In the genomic region with DNA sequence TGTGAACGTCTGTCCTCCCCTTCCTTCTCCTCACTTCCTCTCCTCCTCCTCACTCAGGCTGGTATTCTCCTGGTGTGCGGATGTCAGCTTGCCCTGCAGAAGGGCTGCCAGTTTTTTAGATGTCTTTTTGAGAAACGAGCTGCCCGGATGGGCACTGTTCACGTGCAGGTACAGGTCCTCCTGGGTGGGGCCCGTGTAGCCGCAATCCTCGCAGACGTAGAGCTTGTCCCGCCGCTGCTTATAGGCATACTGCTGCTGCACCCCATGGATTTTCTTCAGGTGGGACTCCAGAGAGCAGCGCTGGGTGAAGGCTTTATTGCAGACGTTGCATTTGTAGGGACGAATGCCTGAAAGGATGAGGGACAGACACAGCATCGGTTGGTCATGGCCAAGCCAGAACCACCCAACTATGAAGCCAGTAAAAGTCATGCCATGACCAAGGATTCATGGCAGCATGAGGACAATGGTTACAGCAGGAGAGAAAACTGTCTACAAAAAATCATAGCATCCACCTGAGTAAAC, we compare ENCODE assay signal across 1 cellular context.
TF ChIP-seq lines count a peak whose summit lies in the region.

No MANE protein-coding gene starts in this region.

TF ChIP-seq in HepG2, 621 proteins besides CTCF, POLR2A, EP300 and RAD21:
- TF ChIP-seq MAFF (IDR thresholded peaks at IDR 0.05; ENCODE audit: low read depth, low read length) (peak; percentile 57), KDM6A (CRISPR knock-in tag; IDR thresholded peaks at IDR 0.05; ENCODE audit: low read depth) (no peak), MAFK (conservative IDR thresholded peaks at IDR 0.05 in 1 of 2, IDR thresholded peaks at IDR 0.05 in 1 of 2; ENCODE audit: low read length in 2 of 2) (peak; percentile 70 to 72), RXRB (CRISPR knock-in tag; IDR thresholded peaks at IDR 0.05; ENCODE audit: borderline replicate concordance) (no peak), GTF3A (CRISPR knock-in tag; conservative IDR thresholded peaks at IDR 0.05) (no peak), SP5 (CRISPR knock-in tag; IDR thresholded peaks at IDR 0.05; ENCODE audit: borderline replicate concordance, low read depth) (no peak)
- TF ChIP-seq, protein P1, sequence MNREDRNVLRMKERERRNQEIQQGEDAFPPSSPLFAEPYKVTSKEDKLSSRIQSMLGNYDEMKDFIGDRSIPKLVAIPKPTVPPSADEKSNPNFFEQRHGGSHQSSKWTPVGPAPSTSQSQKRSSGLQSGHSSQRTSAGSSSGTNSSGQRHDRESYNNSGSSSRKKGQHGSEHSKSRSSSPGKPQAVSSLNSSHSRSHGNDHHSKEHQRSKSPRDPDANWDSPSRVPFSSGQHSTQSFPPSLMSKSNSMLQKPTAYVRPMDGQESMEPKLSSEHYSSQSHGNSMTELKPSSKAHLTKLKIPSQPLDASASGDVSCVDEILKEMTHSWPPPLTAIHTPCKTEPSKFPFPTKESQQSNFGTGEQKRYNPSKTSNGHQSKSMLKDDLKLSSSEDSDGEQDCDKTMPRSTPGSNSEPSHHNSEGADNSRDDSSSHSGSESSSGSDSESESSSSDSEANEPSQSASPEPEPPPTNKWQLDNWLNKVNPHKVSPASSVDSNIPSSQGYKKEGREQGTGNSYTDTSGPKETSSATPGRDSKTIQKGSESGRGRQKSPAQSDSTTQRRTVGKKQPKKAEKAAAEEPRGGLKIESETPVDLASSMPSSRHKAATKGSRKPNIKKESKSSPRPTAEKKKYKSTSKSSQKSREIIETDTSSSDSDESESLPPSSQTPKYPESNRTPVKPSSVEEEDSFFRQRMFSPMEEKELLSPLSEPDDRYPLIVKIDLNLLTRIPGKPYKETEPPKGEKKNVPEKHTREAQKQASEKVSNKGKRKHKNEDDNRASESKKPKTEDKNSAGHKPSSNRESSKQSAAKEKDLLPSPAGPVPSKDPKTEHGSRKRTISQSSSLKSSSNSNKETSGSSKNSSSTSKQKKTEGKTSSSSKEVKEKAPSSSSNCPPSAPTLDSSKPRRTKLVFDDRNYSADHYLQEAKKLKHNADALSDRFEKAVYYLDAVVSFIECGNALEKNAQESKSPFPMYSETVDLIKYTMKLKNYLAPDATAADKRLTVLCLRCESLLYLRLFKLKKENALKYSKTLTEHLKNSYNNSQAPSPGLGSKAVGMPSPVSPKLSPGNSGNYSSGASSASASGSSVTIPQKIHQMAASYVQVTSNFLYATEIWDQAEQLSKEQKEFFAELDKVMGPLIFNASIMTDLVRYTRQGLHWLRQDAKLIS (CRISPR knock-in tag; IDR thresholded peaks at IDR 0.05): no peak
- TF ChIP-seq, protein P2, sequence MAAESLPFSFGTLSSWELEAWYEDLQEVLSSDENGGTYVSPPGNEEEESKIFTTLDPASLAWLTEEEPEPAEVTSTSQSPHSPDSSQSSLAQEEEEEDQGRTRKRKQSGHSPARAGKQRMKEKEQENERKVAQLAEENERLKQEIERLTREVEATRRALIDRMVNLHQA (CRISPR knock-in tag; IDR thresholded peaks at IDR 0.05): no peak
- TF ChIP-seq, protein P3, sequence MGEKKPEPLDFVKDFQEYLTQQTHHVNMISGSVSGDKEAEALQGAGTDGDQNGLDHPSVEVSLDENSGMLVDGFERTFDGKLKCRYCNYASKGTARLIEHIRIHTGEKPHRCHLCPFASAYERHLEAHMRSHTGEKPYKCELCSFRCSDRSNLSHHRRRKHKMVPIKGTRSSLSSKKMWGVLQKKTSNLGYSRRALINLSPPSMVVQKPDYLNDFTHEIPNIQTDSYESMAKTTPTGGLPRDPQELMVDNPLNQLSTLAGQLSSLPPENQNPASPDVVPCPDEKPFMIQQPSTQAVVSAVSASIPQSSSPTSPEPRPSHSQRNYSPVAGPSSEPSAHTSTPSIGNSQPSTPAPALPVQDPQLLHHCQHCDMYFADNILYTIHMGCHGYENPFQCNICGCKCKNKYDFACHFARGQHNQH (CRISPR knock-in tag; IDR thresholded peaks at IDR 0.05): no peak
- TF ChIP-seq, protein P4, sequence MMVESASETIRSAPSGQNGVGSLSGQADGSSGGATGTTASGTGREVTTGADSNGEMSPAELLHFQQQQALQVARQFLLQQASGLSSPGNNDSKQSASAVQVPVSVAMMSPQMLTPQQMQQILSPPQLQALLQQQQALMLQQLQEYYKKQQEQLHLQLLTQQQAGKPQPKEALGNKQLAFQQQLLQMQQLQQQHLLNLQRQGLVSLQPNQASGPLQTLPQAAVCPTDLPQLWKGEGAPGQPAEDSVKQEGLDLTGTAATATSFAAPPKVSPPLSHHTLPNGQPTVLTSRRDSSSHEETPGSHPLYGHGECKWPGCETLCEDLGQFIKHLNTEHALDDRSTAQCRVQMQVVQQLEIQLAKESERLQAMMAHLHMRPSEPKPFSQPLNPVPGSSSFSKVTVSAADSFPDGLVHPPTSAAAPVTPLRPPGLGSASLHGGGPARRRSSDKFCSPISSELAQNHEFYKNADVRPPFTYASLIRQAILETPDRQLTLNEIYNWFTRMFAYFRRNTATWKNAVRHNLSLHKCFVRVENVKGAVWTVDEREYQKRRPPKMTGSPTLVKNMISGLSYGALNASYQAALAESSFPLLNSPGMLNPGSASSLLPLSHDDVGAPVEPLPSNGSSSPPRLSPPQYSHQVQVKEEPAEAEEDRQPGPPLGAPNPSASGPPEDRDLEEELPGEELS (CRISPR knock-in tag; IDR thresholded peaks at IDR 0.05): no peak
- TF ChIP-seq, protein P5, sequence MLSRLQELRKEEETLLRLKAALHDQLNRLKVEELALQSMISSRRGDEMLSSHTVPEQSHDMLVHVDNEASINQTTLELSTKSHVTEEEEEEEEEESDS (CRISPR knock-in tag; IDR thresholded peaks at IDR 0.05; ENCODE audit: borderline replicate concordance): no peak
